In genomic region chr1:58710190-58710589, GRCh38 we compare ENCODE assay signal across 18 cellular contexts. TPM values are rescaled to one million over a fixed set of nuclear protein-coding genes. Genes with fewer than 3 reads are reported as not detected.
DNase-seq lines count a peak whose midpoint lies in the region; ATAC-seq, FAIRE-seq and TF ChIP-seq lines count a peak whose summit lies in the region.
"Had no signal": no experiment of that assay in that cellular context is flagged by ENCODE, and none has a peak within 500 bp of the region (broad histone marks: within the 10 kb centered on the region; RNA-seq: fewer than 3 reads in every experiment).

No MANE protein-coding gene starts in this region.

- no peak overlapping the region for H2AFZ ChIP-seq in K562 (ENCODE audit: low read depth, low read length)

- peaks cover 8% of the 10 kb centered on the region for H3K27me3 Mint-ChIP-seq in activated CD4-positive, alpha-beta T cell treated with anti-CD3 and anti-CD28 coated beads, Interleukin-2, amount 10 ng/mL, durations not matched to agents 24 days and 14 days
- H3K27me3 Mint-ChIP-seq: B cell had no signal

- H3K9ac ChIP-seq in K562 (ENCODE audit: insufficient read depth in 1 of 2, low read depth in 2 of 2, low read length in 2 of 2): no peak overlapping the region

- CTCF ChIA-PET in K562 (lab: Yijun Ruan, JAX; ENCODE audit: low intra/inter-chr PET ratio): no interaction called here

- H3K9me3 ChIP-seq in K562 (replicated peaks; ENCODE audit: control insufficient read depth, insufficient read depth, low read depth, low read length) (no peaks in the 10 kb centered on the region), esophagus muscularis mucosa (no peaks in the 10 kb centered on the region)
- H3K9me3 ChIP-seq: MG63 had no signal

- no peak overlapping the region for H3K4me2 ChIP-seq in K562 (ENCODE audit: insufficient read depth, low read length)

- no peak overlapping the region for H3K4me3 ChIP-seq in K562
- no peak overlapping the region for H3K4me3 ChIP-seq in esophagus muscularis mucosa
- H3K4me3 ChIP-seq: MG63 had no signal

- H4K20me1 ChIP-seq in K562 (replicated peaks; ENCODE audit: control insufficient read depth, insufficient read depth, low read length): no peaks in the 10 kb centered on the region

- H3K9me1 ChIP-seq in K562 (ENCODE audit: control insufficient read depth, insufficient read depth, low read length): no peaks in the 10 kb centered on the region

- no peak for TF ChIP-seq POLR2A in K562 (conservative IDR thresholded peaks at IDR 0.05)
- TF ChIP-seq POLR2A in esophagus muscularis mucosa (IDR thresholded peaks at IDR 0.05; ENCODE audit: low read depth): no peak

- no peaks in the 10 kb centered on the region for H3K4me1 Mint-ChIP-seq in activated CD4-positive, alpha-beta T cell treated with anti-CD3 and anti-CD28 coated beads, Interleukin-2, amount 10 ng/mL, durations not matched to agents 24 days and 14 days
- H3K4me1 Mint-ChIP-seq: B cell had no signal

- in situ Hi-C loops in K562 (cut with MboI): no loop called here

- no peak overlapping the region for H3K4me3 Mint-ChIP-seq in activated CD4-positive, alpha-beta T cell treated with anti-CD3 and anti-CD28 coated beads, Interleukin-2, amount 10 ng/mL, durations not matched to agents 24 days and 14 days
- H3K4me3 Mint-ChIP-seq: B cell had no signal

- intact Hi-C loops in activated CD4-positive, alpha-beta T cell treated with anti-CD3 and anti-CD28 coated beads, Interleukin-2, amount 10 ng/mL, durations not matched to agents 24 days and 14 days (cut with micrococcal nuclease): no loop called here
- intact Hi-C loops in K562 (cut with micrococcal nuclease): no loop called here
- intact Hi-C loops in esophagus muscularis mucosa (cut with DNase I): no loop called here
- intact Hi-C loops in left colon (cut with DNase I, micrococcal nuclease): no loop called here

- H3K27ac ChIP-seq in K562 (ENCODE audit: extremely low read depth, low read depth, low read length) (no peak overlapping the region), esophagus muscularis mucosa (replicated peaks in 1 of 4) (no peak overlapping the region)

- no peak for TF ChIP-seq CTCF in K562 (IDR thresholded peaks at IDR 0.05 in 2 of 3, conservative IDR thresholded peaks at IDR 0.05 in 1 of 3; ENCODE audit: insufficient read depth in 2 of 3, low read depth in 1 of 3, low read length in 3 of 3)
- TF ChIP-seq CTCF in esophagus muscularis mucosa (IDR thresholded peaks at IDR 0.05): no peak

- H3K36me3 Mint-ChIP-seq in activated CD4-positive, alpha-beta T cell treated with anti-CD3 and anti-CD28 coated beads, Interleukin-2, amount 10 ng/mL, durations not matched to agents 24 days and 14 days (ENCODE audit: low read depth): no peaks in the 10 kb centered on the region

- no peak overlapping the region for H3K27ac Mint-ChIP-seq in activated CD4-positive, alpha-beta T cell treated with anti-CD3 and anti-CD28 coated beads, Interleukin-2, amount 10 ng/mL, durations not matched to agents 24 days and 14 days
- H3K27ac Mint-ChIP-seq: B cell had no signal

- no peak for TF ChIP-seq RAD21 in K562 (CRISPR knock-in tag; conservative IDR thresholded peaks at IDR 0.05 in 1 of 2, IDR thresholded peaks at IDR 0.05 in 1 of 2)

- FAIRE-seq in K562 (lab: Jason Lieb, UNC): peak; percentile 11

- ATAC-seq in K562 (no peak), left colon (no peak)
- ATAC-seq: PC-3, SK-N-SH treated with all-trans-retinoic acid at 6 μM for 48 hours had no signal

- no TSS peak for BruUV-seq in K562 (replicated peaks; lab: Mats Ljungman, UMichigan)

- no peaks in the 10 kb centered on the region for H3K9me3 Mint-ChIP-seq in activated CD4-positive, alpha-beta T cell treated with anti-CD3 and anti-CD28 coated beads, Interleukin-2, amount 10 ng/mL, durations not matched to agents 24 days and 14 days

- DNase-seq in activated CD4-positive, alpha-beta T cell treated with anti-CD3 and anti-CD28 coated beads, Interleukin-2, amount 10 ng/mL, durations not matched to agents 24 days and 14 days: peak; percentile 34
- DNase-seq in activated CD4-positive, alpha-beta T cell treated with anti-CD3 and anti-CD28 coated beads for 48 hours: no peak
- DNase-seq in K562 (ENCODE audit: extremely low read depth in 1 of 4, low spot score in 3 of 4) (no peak), esophagus muscularis mucosa (ENCODE audit: extremely low spot score) (peak; percentile 75), middle frontal gyrus (ENCODE audit: extremely low spot score, low spot score) (no peak), NCI-H345 treated with DMSO at 0.1 percent for 48 hours (lab: John Stamatoyannopoulos, UW; ENCODE audit: unreplicated experiment) (no peak), left colon (no peak)
- DNase-seq: COR-L47, Karpas-422, MG63, NCI-H1092, NCI-H2081 treated with DMSO at 0.1 percent for 48 hours, NCI-H748 treated with DMSO at 0.1 percent for 48 hours, PC-3, RPMI8226, SHP77 treated with DMSO at 0.1 percent for 48 hours had no signal

- no peaks in the 10 kb centered on the region for H3K36me3 ChIP-seq in K562 (ENCODE audit: control insufficient read depth, insufficient read depth, low read length)
- H3K36me3 ChIP-seq in esophagus muscularis mucosa: no peaks in the 10 kb centered on the region
- H3K36me3 ChIP-seq: MG63 had no signal

- H3K27me3 ChIP-seq in K562 (ENCODE audit: control insufficient read depth in 2 of 2, insufficient read depth in 2 of 2, low read length in 2 of 2) (peaks cover 0 to 6% of the 10 kb centered on the region in 2 experiments; a peak in 2 of 5 replicates), esophagus muscularis mucosa (no peaks in the 10 kb centered on the region)
- H3K27me3 ChIP-seq: MG63 had no signal

- TF ChIP-seq EP300 in K562 (IDR thresholded peaks at IDR 0.05; ENCODE audit: low read length) (no peak), esophagus muscularis mucosa (IDR thresholded peaks at IDR 0.05) (no peak)

- no peaks in the 10 kb centered on the region for H3K79me2 ChIP-seq in K562 (ENCODE audit: control insufficient read depth, insufficient read depth, low read length)

- H3K4me1 ChIP-seq in K562 (replicated peaks in 1 of 2; ENCODE audit: control insufficient read depth in 2 of 2, insufficient read depth in 2 of 2, low read length in 2 of 2): no peaks in the 10 kb centered on the region
- H3K4me1 ChIP-seq in esophagus muscularis mucosa: no peaks in the 10 kb centered on the region

- POLR2A ChIA-PET in K562 (lab: Yijun Ruan, JAX): interaction anchor here (0.6 to 1.7 kb wide), 2 partner anchors 9 to 29 kb away, joined by 4 to 5 read pairs; no protein-coding TSS in a partner anchor

- 3% methylated on average over 3 of the region's 3 CpGs for WGBS in K562 (ENCODE audit: insufficient coverage, low coverage, missing lambda C conversion rate)
- WGBS in esophagus muscularis mucosa: 67% methylated on average over 3 of the region's 3 CpGs

TF ChIP-seq in K562, 482 proteins besides CTCF, POLR2A, EP300 and RAD21 (continues in another document):
- TF ChIP-seq CREB3 (tag; conservative IDR thresholded peaks at IDR 0.05; ENCODE audit: low read depth) (no peak), ZNF282 (CRISPR knock-in tag; IDR thresholded peaks at IDR 0.05) (no peak), DLX4 (CRISPR knock-in tag; IDR thresholded peaks at IDR 0.05) (no peak), SMARCB1 (IDR thresholded peaks at IDR 0.05; ENCODE audit: insufficient read length, low read depth) (no peak), TGIF2 (CRISPR knock-in tag; IDR thresholded peaks at IDR 0.05) (no peak), JUN (IDR thresholded peaks at IDR 0.05; ENCODE audit: borderline replicate concordance, low read depth, low read length) (no peak), JUN (CRISPR knock-in tag; IDR thresholded peaks at IDR 0.05; ENCODE audit: borderline replicate concordance) (no peak), KDM2B (CRISPR knock-in tag; IDR thresholded peaks at IDR 0.05) (no peak), ERF (CRISPR knock-in tag; IDR thresholded peaks at IDR 0.05) (no peak)

RNA-seq across cellular contexts. Expression of gene MYSM1, which starts 10.3 kb away (rescaled TPM):
- 42.4 and 43.9 TPM in 2 replicates for total RNA-seq in activated CD4-positive, alpha-beta T cell treated with anti-CD3 and anti-CD28 coated beads, Interleukin-2, amount 10 ng/mL, durations not matched to agents 24 days and 14 days
- total RNA-seq in K562 (2011; cell fraction: chromatin; rRNA removed; ENCODE audit: low replicate concordance): 41.2 and 212 TPM in 2 replicates
- 19.0 and 31.5 TPM in 2 replicates for total RNA-seq in K562 (2011; cell fraction: nucleolus; rRNA removed)
- total RNA-seq in K562 (2011; cell fraction: nucleoplasm; rRNA removed): 78.8 and 129 TPM in 2 replicates
- total RNA-seq in K562 (2014; rRNA removed) (14.8 and 15.3 TPM in 2 replicates), K562 (2014; rRNA removed; fragmentation: Illumina TruSeq; extraction: Trizol) (34.1 and 35.0 TPM in 2 replicates), K562 (2015; rRNA removed; fragmentation: Illumina TruSeq; extraction: Trizol) (27.6 and 32.3 TPM in 2 replicates), K562 (2021) (30.1 and 34.0 TPM in 2 replicates), esophagus muscularis mucosa (10 to 100 TPM in 3 of 4 donors, 1 to 10 TPM in 1; 9.3 to 17.1 (median 14.0) TPM), left colon (10 to 100 TPM; 40.3 to 52.5 TPM)
- polyA plus RNA-seq in K562 (2011; rRNA removed) (50.9 and 52.8 TPM in 2 replicates), K562 (2014; fragmentation: Illumina TruSeq; extraction: Trizol) (21.5 and 30.7 TPM in 2 replicates), K562 (2014; fragmentation: Nextera tagmentation; extraction: Ambion mirVana) (10 to 100 TPM; 12.9 to 16.1 TPM), K562 (2014; rRNA removed) (27.3 and 32.5 TPM in 2 replicates)
- polyA plus RNA-seq in K562 (2011; cell fraction: cytosol; rRNA removed): 5.8 and 15.6 TPM in 2 replicates
- polyA plus RNA-seq in K562 (2011; cell fraction: nucleus; rRNA removed): 93.1 and 132 TPM in 2 replicates
- polyA plus RNA-seq in K562 (2012): 16.3 and 19.2 TPM in 2 replicates
- polyA minus RNA-seq in K562 (2011; rRNA and poly(A)+ RNA removed): 61.9 and 82.4 TPM in 2 replicates
- 12.4 and 14.9 TPM in 2 replicates for polyA minus RNA-seq in K562 (2011; cell fraction: cytosol; rRNA and poly(A)+ RNA removed)
- polyA minus RNA-seq in K562 (2011; cell fraction: nucleus; rRNA and poly(A)+ RNA removed): 74.5 and 153 TPM in 2 replicates

Comparison
In these comparisons a context has a peak if more than half of its experiments do, and no peak if none do; other contexts are left out.
1. DNase-seq: peak in activated CD4-positive, alpha-beta T cell treated with anti-CD3 and anti-CD28 coated beads, Interleukin-2, amount 10 ng/mL, durations not matched to agents 24 days and 14 days (single experiment) and esophagus muscularis mucosa (single experiment); none in activated CD4-positive, alpha-beta T cell treated with anti-CD3 and anti-CD28 coated beads for 48 hours (single experiment), K562 (0 of 4), middle frontal gyrus (single experiment), NCI-H345 treated with DMSO at 0.1 percent for 48 hours (single experiment) and left colon (0 of 2).